In genomic region chr1:51285055-51285454, GRCh38 we compare ENCODE assay signal across 1 cellular context.
A peak's percentile ranks its signal among the peaks of the same experiment; 100 is the strongest.
TF ChIP-seq lines count a peak whose summit lies in the region.

No MANE protein-coding gene starts in this region.

TF ChIP-seq in K562, 482 proteins besides CTCF, POLR2A, EP300 and RAD21 (continued from another document):
- no peak for TF ChIP-seq MYBL2 (IDR thresholded peaks at IDR 0.05; ENCODE audit: low read depth)
- no peak for TF ChIP-seq MYBL2 (CRISPR knock-in tag; IDR thresholded peaks at IDR 0.05; ENCODE audit: borderline replicate concordance)
- TF ChIP-seq, protein P1, sequence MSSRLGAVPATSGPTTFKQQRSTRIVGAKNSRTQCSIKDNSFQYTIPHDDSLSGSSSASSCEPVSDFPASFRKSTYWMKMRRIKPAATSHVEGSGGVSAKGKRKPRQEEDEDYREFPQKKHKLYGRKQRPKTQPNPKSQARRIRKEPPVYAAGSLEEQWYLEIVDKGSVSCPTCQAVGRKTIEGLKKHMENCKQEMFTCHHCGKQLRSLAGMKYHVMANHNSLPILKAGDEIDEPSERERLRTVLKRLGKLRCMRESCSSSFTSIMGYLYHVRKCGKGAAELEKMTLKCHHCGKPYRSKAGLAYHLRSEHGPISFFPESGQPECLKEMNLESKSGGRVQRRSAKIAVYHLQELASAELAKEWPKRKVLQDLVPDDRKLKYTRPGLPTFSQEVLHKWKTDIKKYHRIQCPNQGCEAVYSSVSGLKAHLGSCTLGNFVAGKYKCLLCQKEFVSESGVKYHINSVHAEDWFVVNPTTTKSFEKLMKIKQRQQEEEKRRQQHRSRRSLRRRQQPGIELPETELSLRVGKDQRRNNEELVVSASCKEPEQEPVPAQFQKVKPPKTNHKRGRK (tag; IDR thresholded peaks at IDR 0.05): no peak
- TF ChIP-seq ZFP30 (CRISPR knock-in tag; IDR thresholded peaks at IDR 0.05; ENCODE audit: borderline replicate concordance): no peak
- TF ChIP-seq MAZ (CRISPR knock-in tag; conservative IDR thresholded peaks at IDR 0.05 in 1 of 2, IDR thresholded peaks at IDR 0.05 in 1 of 2): 0 out of 4 replicates have a peak, but pooled peaks of 1 of the 2 experiments have one; percentile 2
- TF ChIP-seq CC2D1A (IDR thresholded peaks at IDR 0.05): no peak
- TF ChIP-seq PPARD (CRISPR knock-in tag; IDR thresholded peaks at IDR 0.05): no peak
- no peak for TF ChIP-seq TARDBP (IDR thresholded peaks at IDR 0.05)
- no peak for TF ChIP-seq FOXK1 (CRISPR knock-in tag; IDR thresholded peaks at IDR 0.05; ENCODE audit: borderline replicate concordance)
- no peak for TF ChIP-seq NCOA1 (IDR thresholded peaks at IDR 0.05; ENCODE audit: low read depth)
- no peak for TF ChIP-seq SMARCC2 (IDR thresholded peaks at IDR 0.05; ENCODE audit: low read depth)
- TF ChIP-seq ZNF668 (CRISPR knock-in tag; IDR thresholded peaks at IDR 0.05): no peak
- TF ChIP-seq CBFA2T3 (IDR thresholded peaks at IDR 0.05): 0 out of 2 replicates have a peak, but pooled peaks have one; percentile 31
- TF ChIP-seq FOXJ2 (tag; IDR thresholded peaks at IDR 0.05): no peak
